Comparison of ENCODE assay signal across 10 cellular contexts in genomic region chr14:92551066-92551841, GRCh38. TPM values are rescaled to one million over a fixed set of nuclear protein-coding genes. Genes with fewer than 3 reads are reported as not detected.
A peak's percentile ranks its signal among the peaks of the same experiment; 100 is the strongest.
DNase-seq lines count a peak whose midpoint lies in the region; ATAC-seq and TF ChIP-seq lines count a peak whose summit lies in the region.
"Had no signal": no experiment of that assay in that cellular context is flagged by ENCODE, and none has a peak within 500 bp of the region (broad histone marks: within the 10 kb centered on the region; RNA-seq: fewer than 3 reads in every experiment).

No MANE protein-coding gene starts in this region.

- ATAC-seq in GM21717 (IDR thresholded peaks at IDR 0.05; ENCODE audit: unreplicated experiment): peak; percentile 52
- ATAC-seq in foreskin keratinocyte: peak; percentile 34
- ATAC-seq in sciatic nerve: no peak

- H3K9me3 ChIP-seq in KOPT-K1 (ENCODE audit: insufficient read depth, low read length, poor library complexity, severe bottlenecking): no peaks in the 10 kb centered on the region
- H3K9me3 ChIP-seq: esophagus squamous epithelium had no signal

- intact Hi-C loops in sciatic nerve (cut with DNase I): no loop called here

- H3K36me3 ChIP-seq in KOPT-K1 (ENCODE audit: insufficient read depth, low read length): peaks cover 9% of the 10 kb centered on the region

- H3K27ac ChIP-seq in KOPT-K1 (ENCODE audit: low read depth, low read length, poor library complexity, severe bottlenecking) (peak overlapping the region; percentile 69), foreskin keratinocyte (no peak overlapping the region)
- H3K27ac ChIP-seq: VCaP had no signal

- no peaks in the 10 kb centered on the region for H3K27me3 ChIP-seq in foreskin keratinocyte
- H3K27me3 ChIP-seq: esophagus squamous epithelium had no signal

- DNase-seq in GM13976 (ENCODE audit: low spot score): peak; percentile 76
- DNase-seq in foreskin keratinocyte: no peak
- no peak for DNase-seq in kidney tubule cell (ENCODE audit: low spot score)
- DNase-seq in medulla oblongata (ENCODE audit: extremely low spot score): no peak
- DNase-seq in ecto neural progenitor cell (ENCODE audit: low spot score): no peak
- DNase-seq in sciatic nerve (ENCODE audit: low spot score): no peak
- DNase-seq: esophagus squamous epithelium had no signal

- in situ Hi-C loops in GM13976 (cut with MboI; ENCODE audit: low sequenced_read_pairs, unreplicated experiment): no loop called here

- peaks cover 4% of the 10 kb centered on the region for H3K4me1 ChIP-seq in foreskin keratinocyte

- TF ChIP-seq CTCF in GM13976 (IDR thresholded peaks at IDR 0.05; ENCODE audit: borderline replicate concordance, control extremely low read depth, extremely low read depth, insufficient read depth, missing control alignments): peak; percentile 29
- TF ChIP-seq CTCF in foreskin keratinocyte (conservative IDR thresholded peaks at IDR 0.05): peak; percentile 17

RNA-seq across cellular contexts. Expression of gene RIN3, which starts 37.7 kb away (rescaled TPM):
- total RNA-seq in foreskin keratinocyte (7.3 and 9.8 TPM in 2 replicates), sciatic nerve (22.1 TPM)
- polyA plus RNA-seq in foreskin keratinocyte: 8.4 and 11.9 TPM in 2 replicates
